ENCODE assay signal across 1 cellular context in the genomic region with DNA sequence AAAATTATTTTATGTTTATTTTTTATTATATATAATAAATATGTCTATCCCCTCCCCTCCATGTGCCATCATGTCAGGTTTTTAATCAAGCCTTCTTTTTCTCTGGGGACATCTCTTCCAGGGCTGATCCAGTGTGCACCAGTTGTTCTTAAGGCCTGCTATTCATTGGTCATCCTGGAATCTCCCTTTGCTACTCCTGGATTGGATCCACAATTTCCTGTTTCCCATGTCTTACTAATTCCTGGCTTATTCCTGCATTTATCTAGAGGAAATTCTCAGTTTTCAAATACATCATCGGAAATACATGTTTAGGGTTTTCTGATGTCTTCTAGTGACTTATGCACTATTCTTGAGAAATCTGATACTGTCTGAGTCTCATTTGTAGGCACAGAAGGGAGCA.
TF ChIP-seq lines count a peak whose summit lies in the region.

No MANE protein-coding gene starts in this region.

TF ChIP-seq in IMR-90, 13 proteins besides CTCF, POLR2A, EP300 and RAD21 (continued from another document):
- TF ChIP-seq, protein P1, sequence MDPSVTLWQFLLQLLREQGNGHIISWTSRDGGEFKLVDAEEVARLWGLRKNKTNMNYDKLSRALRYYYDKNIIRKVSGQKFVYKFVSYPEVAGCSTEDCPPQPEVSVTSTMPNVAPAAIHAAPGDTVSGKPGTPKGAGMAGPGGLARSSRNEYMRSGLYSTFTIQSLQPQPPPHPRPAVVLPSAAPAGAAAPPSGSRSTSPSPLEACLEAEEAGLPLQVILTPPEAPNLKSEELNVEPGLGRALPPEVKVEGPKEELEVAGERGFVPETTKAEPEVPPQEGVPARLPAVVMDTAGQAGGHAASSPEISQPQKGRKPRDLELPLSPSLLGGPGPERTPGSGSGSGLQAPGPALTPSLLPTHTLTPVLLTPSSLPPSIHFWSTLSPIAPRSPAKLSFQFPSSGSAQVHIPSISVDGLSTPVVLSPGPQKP (IDR thresholded peaks at IDR 0.05; ENCODE audit: borderline replicate concordance, low read depth, low read length) = no peak
- TF ChIP-seq CHD1 (IDR thresholded peaks at IDR 0.05; ENCODE audit: low read depth, low read length) = no peak
- no peak for TF ChIP-seq MXI1 (IDR thresholded peaks at IDR 0.05; ENCODE audit: borderline replicate concordance, low read depth, low read length)
- TF ChIP-seq FOS (IDR thresholded peaks at IDR 0.05; ENCODE audit: low read depth, low read length) = no peak
- no peak for TF ChIP-seq MAZ (IDR thresholded peaks at IDR 0.05; ENCODE audit: borderline replicate concordance, low read depth, low read length)
TF ChIP-seq in IMR-90: peak in this region for 0.
